In genomic region chr12:67268896-67269631, GRCh38 we compare ENCODE assay signal across 8 cellular contexts. TPM values are rescaled to one million over a fixed set of nuclear protein-coding genes. Genes with fewer than 3 reads are reported as not detected.
DNase-seq lines count a peak whose midpoint lies in the region; ATAC-seq and TF ChIP-seq lines count a peak whose summit lies in the region.

CAND1 (plus strand) TSS chr12:67269358; CDS start chr12:67269718, 360 bp downstream.

- intact Hi-C loops in mucosa of descending colon (cut with DNase I, micrococcal nuclease), result no loop called here

- peak; percentile 76 for TF ChIP-seq EP300 in Ishikawa (IDR thresholded peaks at IDR 0.05; ENCODE audit: borderline replicate concordance)

- H3K4me3 ChIP-seq in epithelial cell of esophagus (ENCODE audit: low read length), result peak within 1 kb of the TSS; percentile 93
- H3K4me3 ChIP-seq in mucosa of descending colon, result peak within 1 kb of the TSS; percentile 86

- peaks cover 22% of the 10 kb centered on the region for H3K4me1 ChIP-seq in mucosa of descending colon (ENCODE audit: low read depth)

- no peaks in the 10 kb centered on the region for H3K9me3 ChIP-seq in mucosa of descending colon

- no peak for TF ChIP-seq CTCF in epithelial cell of esophagus (IDR thresholded peaks at IDR 0.05; ENCODE audit: insufficient read depth, low read depth, low read length, missing control alignments)
- TF ChIP-seq CTCF in mucosa of descending colon (IDR thresholded peaks at IDR 0.05), result no peak

- DNase-seq in DMS 273 treated with DMSO at 0.1 percent for 48 hours (lab: John Stamatoyannopoulos, UW), result peak; percentile 94
- peak; percentile 66 for DNase-seq in OCI-M2 (lab: John Stamatoyannopoulos, UW; ENCODE audit: unreplicated experiment)
- peak; percentile 92 for DNase-seq in activated T-cell treated with anti-CD3 and anti-CD28 coated beads for 48 hours (ENCODE audit: low read depth)
- peak; percentile 99 for DNase-seq in epithelial cell of esophagus (ENCODE audit: low read depth)
- peak; percentile 97 to 99 (median 98) for DNase-seq in mucosa of descending colon
- DNase-seq in stimulated activated CD8-positive, alpha-beta memory T cell treated with anti-CD3 and anti-CD28 coated beads, Interleukin-4, amount 100 ng/mL, for 24 hours (ENCODE audit: low read depth), result peak; percentile 94

- no peaks in the 10 kb centered on the region for H3K36me3 ChIP-seq in mucosa of descending colon (ENCODE audit: low read depth)

- ATAC-seq in GM21576 (IDR thresholded peaks at IDR 0.05; ENCODE audit: unreplicated experiment), result peak; percentile 79
- peak; percentile 92 for ATAC-seq in mucosa of descending colon

- TF ChIP-seq RAD21 in Ishikawa (IDR thresholded peaks at IDR 0.05; ENCODE audit: low read depth), result peak; percentile 27; the same call in 1 of the 2 replicates

TF ChIP-seq in Ishikawa, 13 proteins besides CTCF, POLR2A, EP300 and RAD21:
- TF ChIP-seq EGR1 (IDR thresholded peaks at IDR 0.05) (peak; percentile 98), FOXM1 (IDR thresholded peaks at IDR 0.05; ENCODE audit: borderline replicate concordance, low read depth) (peak; percentile 65), CREB1 (IDR thresholded peaks at IDR 0.05; ENCODE audit: low read depth) (peak; percentile 68), MAX (IDR thresholded peaks at IDR 0.05) (peak; percentile 97), USF1 (IDR thresholded peaks at IDR 0.05) (peak; percentile 53), REST (IDR thresholded peaks at IDR 0.05; ENCODE audit: low read depth) (no peak), ZBTB7A (IDR thresholded peaks at IDR 0.05; ENCODE audit: low read depth) (no peak; the same call in 1 of the 2 replicates), CEBPB (IDR thresholded peaks at IDR 0.05) (peak; percentile 16; the same call in 1 of the 2 replicates), TEAD4 (IDR thresholded peaks at IDR 0.05) (no peak; the same call in none of the 2 replicates), YY1 (IDR thresholded peaks at IDR 0.05; ENCODE audit: low read depth) (peak; percentile 46; the same call in 1 of the 2 replicates), NFIC (IDR thresholded peaks at IDR 0.05) (peak; percentile 96), TCF12 (IDR thresholded peaks at IDR 0.05; ENCODE audit: low read depth) (peak; percentile 54), TAF1 (IDR thresholded peaks at IDR 0.05; ENCODE audit: low read depth) (peak; percentile 83)
TF ChIP-seq in Ishikawa: peak in this region for 10.

RNA-seq across cellular contexts. Expression of gene CAND1, which starts in this region (rescaled TPM):
- 100 to 1,000 TPM in 2 of 3 donors, 10 to 100 TPM in 1; 95.1 to 114 (median 101) TPM for total RNA-seq in mucosa of descending colon

Comparison
In these comparisons a context has a peak if more than half of its experiments do, and no peak if none do; other contexts are left out.
1. Peak in every context shown above with its lines: DNase-seq, ATAC-seq and H3K4me3 ChIP-seq.